2 cellular contexts compared by ENCODE assay signal in the genomic region with DNA sequence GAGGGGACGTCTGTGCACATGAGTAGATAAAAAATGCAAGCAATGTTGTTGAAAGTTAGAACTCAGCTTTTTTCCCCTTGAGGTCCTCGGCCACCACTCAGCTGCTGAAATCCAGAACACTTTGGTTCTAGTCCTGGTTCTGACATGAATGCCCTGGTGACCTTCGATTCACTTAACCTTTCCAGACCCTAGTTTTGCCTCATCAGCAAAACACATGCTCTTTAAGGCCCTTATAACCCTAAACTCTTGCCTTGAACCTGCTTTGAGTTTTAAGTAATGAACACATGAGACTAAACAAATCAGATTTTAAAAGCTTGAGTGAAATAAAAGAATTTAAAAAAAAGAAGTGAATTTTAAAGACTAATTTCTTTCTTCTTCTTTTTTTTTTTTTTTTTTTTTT.
TF ChIP-seq lines count a peak whose summit lies in the region.

No MANE protein-coding gene starts in this region.

TF ChIP-seq in A549, 52 proteins besides CTCF, POLR2A, EP300 and RAD21:
- no peak for TF ChIP-seq JUN (IDR thresholded peaks at IDR 0.05)
- no peak for TF ChIP-seq HOXB5 (CRISPR knock-in tag; IDR thresholded peaks at IDR 0.05)
- TF ChIP-seq MAFK (IDR thresholded peaks at IDR 0.05; ENCODE audit: partially characterized antibody): peak; percentile 80
TF ChIP-seq in A549: peak in this region for 1.

TF ChIP-seq in IMR-90, 13 proteins besides CTCF, POLR2A, EP300 and RAD21:
- TF ChIP-seq MAZ (IDR thresholded peaks at IDR 0.05; ENCODE audit: borderline replicate concordance, low read depth, low read length) (no peak), MAFK (IDR thresholded peaks at IDR 0.05; ENCODE audit: low read depth, low read length) (peak; percentile 91)
TF ChIP-seq in IMR-90: peak in this region for 1.
